In the genomic region with DNA sequence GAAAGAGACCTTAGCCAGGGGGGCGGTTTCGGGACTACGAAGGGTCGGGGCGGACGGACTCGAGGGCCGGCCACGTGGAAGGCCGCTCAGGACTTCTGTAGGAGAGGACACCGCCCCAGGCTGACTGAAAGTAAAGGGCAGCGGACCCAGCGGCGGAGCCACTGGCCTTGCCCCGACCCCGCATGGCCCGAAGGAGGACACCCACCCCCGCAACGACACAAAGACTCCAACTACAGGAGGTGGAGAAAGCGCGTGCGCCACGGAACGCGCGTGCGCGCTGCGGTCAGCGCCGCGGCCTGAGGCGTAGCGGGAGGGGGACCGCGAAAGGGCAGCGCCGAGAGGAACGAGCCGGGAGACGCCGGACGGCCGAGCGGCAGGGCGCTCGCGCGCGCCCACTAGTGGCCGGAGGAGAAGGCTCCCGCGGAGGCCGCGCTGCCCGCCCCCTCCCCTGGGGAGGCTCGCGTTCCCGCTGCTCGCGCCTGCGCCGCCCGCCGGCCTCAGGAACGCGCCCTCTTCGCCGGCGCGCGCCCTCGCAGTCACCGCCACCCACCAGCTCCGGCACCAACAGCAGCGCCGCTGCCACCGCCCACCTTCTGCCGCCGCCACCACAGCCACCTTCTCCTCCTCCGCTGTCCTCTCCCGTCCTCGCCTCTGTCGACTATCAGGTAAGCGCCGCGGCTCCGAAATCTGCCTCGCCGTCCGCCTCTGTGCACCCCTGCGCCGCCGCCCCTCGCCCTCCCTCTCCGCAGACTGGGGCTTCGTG, we compare ENCODE assay signal across 8 cellular contexts. TPM values are rescaled to one million over a fixed set of nuclear protein-coding genes. Genes with fewer than 3 reads are reported as not detected.
DNase-seq lines count a peak whose midpoint lies in the region; ATAC-seq and TF ChIP-seq lines count a peak whose summit lies in the region.

A gene (plus strand): TSS at position 533 of the 763 bp plus-strand sequence. CDS start 67,784 bp downstream, outside the sequence.

- H3K27me3 Mint-ChIP-seq in activated CD4-positive, alpha-beta T cell treated with anti-CD3 and anti-CD28 coated beads, Interleukin-2, amount 10 ng/mL, durations not matched to agents 7 days and 5 days: peaks cover 65% of the 10 kb centered on the region

- TF ChIP-seq CTCF in GM12874 (IDR thresholded peaks at IDR 0.05; ENCODE audit: insufficient read depth, low read depth, low read length): peak; percentile 98

- POLR2A ChIA-PET in activated CD4-positive, alpha-beta T cell treated with anti-CD3 and anti-CD28 coated beads, Interleukin-2, amount 10 ng/mL, durations not matched to agents 7 days and 5 days (lab: Charles Lee): no interaction called here

- peaks cover 12% of the 10 kb centered on the region for H3K4me1 Mint-ChIP-seq in activated CD4-positive, alpha-beta T cell treated with anti-CD3 and anti-CD28 coated beads, Interleukin-2, amount 10 ng/mL, durations not matched to agents 7 days and 5 days

- H3K36me3 Mint-ChIP-seq in activated CD4-positive, alpha-beta T cell treated with anti-CD3 and anti-CD28 coated beads, Interleukin-2, amount 10 ng/mL, durations not matched to agents 7 days and 5 days (ENCODE audit: low read depth): no peaks in the 10 kb centered on the region

- DNase-seq in NCI-H460 (ENCODE audit: extremely low read depth, low read depth): peak; percentile 92
- DNase-seq in activated CD4-positive, alpha-beta T cell treated with anti-CD3 and anti-CD28 coated beads, Interleukin-2, amount 10 ng/mL, durations not matched to agents 7 days and 5 days: peak; percentile 64
- DNase-seq in cortex of kidney (lab: John Stamatoyannopoulos, UW): peak; percentile 89
- DNase-seq in left colon: peak; percentile 82 to 86
- peak; percentile 51 to 65 for DNase-seq in stimulated activated CD4-positive, alpha-beta T cell treated with anti-CD3 and anti-CD28 coated beads, Interleukin-1b, Interleukin-23, amount 100 ng/mL, for 1 hour (ENCODE audit: low read depth in 2 of 2)

- intact Hi-C loops in left colon (cut with DNase I, micrococcal nuclease): no loop called here

- H3K4me3 Mint-ChIP-seq in activated CD4-positive, alpha-beta T cell treated with anti-CD3 and anti-CD28 coated beads, Interleukin-2, amount 10 ng/mL, durations not matched to agents 7 days and 5 days: peak within 1 kb of the TSS; percentile 70

- CTCF ChIA-PET in activated CD4-positive, alpha-beta T cell treated with anti-CD3 and anti-CD28 coated beads, Interleukin-2, amount 10 ng/mL, durations not matched to agents 7 days and 5 days (lab: Charles Lee): interaction anchor here (0.8 to 1.7 kb wide), 2 partner anchors 13 to 55 kb away, joined by 3 to 6 read pairs; no protein-coding TSS in a partner anchor

- H3K27ac Mint-ChIP-seq in activated CD4-positive, alpha-beta T cell treated with anti-CD3 and anti-CD28 coated beads, Interleukin-2, amount 10 ng/mL, durations not matched to agents 7 days and 5 days: no peak within 1 kb of the TSS

- no peaks in the 10 kb centered on the region for H3K9me3 Mint-ChIP-seq in activated CD4-positive, alpha-beta T cell treated with anti-CD3 and anti-CD28 coated beads, Interleukin-2, amount 10 ng/mL, durations not matched to agents 7 days and 5 days

- peak; percentile 79 for ATAC-seq in HG03196 (IDR thresholded peaks at IDR 0.05; ENCODE audit: unreplicated experiment)
- peak; percentile 96 for ATAC-seq in left colon
- ATAC-seq in HG03457 (IDR thresholded peaks at IDR 0.05; ENCODE audit: unreplicated experiment): no peak

RNA-seq across cellular contexts. Expression of the gene that starts here (rescaled TPM):
- 3.5 and 4.0 TPM in 2 replicates for total RNA-seq in NCI-H460 (2014; rRNA removed; shearing (Covaris generic))
- polyA plus RNA-seq in NCI-H460 (2014; cell fraction: nucleus; rRNA removed): 3.6 and 6.5 TPM in 2 replicates
- under 1 TPM; 0.12 to 0.46 TPM for total RNA-seq in activated CD4-positive, alpha-beta T cell treated with anti-CD3 and anti-CD28 coated beads, Interleukin-2, amount 10 ng/mL, durations not matched to agents 7 days and 5 days
- 1 to 10 TPM in 1 of 2 donors, under 1 TPM in 1; 0.64 to 2.5 TPM for total RNA-seq in left colon

Comparison
In these comparisons a context has a peak if more than half of its experiments do, and no peak if none do; other contexts are left out.
1. Peak in DNase-seq in activated CD4-positive, alpha-beta T cell treated with anti-CD3 and anti-CD28 coated beads, Interleukin-2, amount 10 ng/mL, durations not matched to agents 7 days and 5 days; RNA of the gene not detected or under 1 TPM.